In the genomic region with DNA sequence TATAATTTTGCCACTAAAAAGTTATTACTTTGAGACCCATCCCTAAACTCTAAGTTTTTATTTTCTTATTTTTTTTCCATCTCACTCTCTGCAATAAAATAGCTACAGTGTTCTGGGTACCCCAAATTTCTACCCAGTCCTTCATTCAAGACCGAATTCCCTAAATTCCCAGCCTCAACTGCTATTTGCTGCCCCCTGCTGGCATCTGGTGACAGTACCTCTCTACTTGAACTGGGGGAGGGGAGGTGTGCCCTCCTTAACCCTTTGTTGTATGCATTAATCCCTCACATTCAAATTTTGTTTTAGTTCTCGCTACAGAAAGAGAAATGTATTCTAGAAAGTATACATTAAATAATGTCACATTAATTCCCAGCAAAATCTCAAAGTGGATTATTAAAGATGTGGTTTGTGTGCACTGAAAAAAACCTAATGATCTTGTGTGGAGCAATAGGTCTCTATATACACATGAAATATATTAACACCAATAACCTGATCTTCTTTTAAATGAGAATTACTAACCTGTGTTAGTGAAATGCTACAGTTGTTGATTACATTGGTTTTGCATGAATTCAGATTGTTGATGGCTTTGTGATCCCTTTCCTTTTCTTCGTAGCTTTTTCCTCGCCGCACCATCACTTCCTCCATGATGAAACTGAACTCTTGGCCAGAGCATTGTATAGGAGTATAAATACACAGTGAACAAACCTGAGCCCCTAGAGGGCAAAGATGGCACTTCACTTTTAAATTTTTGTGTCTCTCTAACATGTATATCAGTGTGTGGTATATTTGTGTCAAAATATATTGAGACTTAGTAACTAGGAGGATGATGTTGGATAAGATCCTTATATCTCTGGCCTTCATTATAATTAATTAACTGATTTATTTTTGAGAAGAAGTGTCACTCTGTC, we compare ENCODE assay signal across 8 cellular contexts.
DNase-seq lines count a peak whose midpoint lies in the region; ATAC-seq and TF ChIP-seq lines count a peak whose summit lies in the region.

No MANE protein-coding gene starts in this region.

- H3K27ac Mint-ChIP-seq in Calu3 (ENCODE audit: unreplicated experiment), result peak overlapping the region; percentile 81
- H3K27ac Mint-ChIP-seq in osteocyte (ENCODE audit: unreplicated experiment), result no peak overlapping the region

- no peaks in the 10 kb centered on the region for H4K20me1 ChIP-seq in SU-DHL-6 (ENCODE audit: low read depth, low read length)

- H3F3A ChIP-seq in SU-DHL-6 (ENCODE audit: insufficient read depth), result no peaks in the 10 kb centered on the region

- H3K36me3 ChIP-seq in SU-DHL-6 (ENCODE audit: low read length), result no peaks in the 10 kb centered on the region

- peak; percentile 68 for DNase-seq in Calu3
- DNase-seq in HuH-7 (ENCODE audit: low spot score), result peak; percentile 44
- peak; percentile 80 for DNase-seq in fibroblast of peridontal ligament (ENCODE audit: extremely low read depth)
- DNase-seq in osteocyte (ENCODE audit: extremely low spot score, unreplicated experiment), result peak; percentile 84
- no peak for DNase-seq in NCI-H1694 (lab: John Stamatoyannopoulos, UW)

- H3K79me2 ChIP-seq in SU-DHL-6 (ENCODE audit: insufficient read depth, low read length), result no peaks in the 10 kb centered on the region

- intact Hi-C loops in Calu3 (cut with micrococcal nuclease; ENCODE audit: unreplicated experiment), result loop anchor here (1.0 to 5.0 kb wide), 2 partner anchors 138 to 1001 kb away; no protein-coding TSS in a partner anchor

- H3K27ac ChIP-seq in SU-DHL-6 (ENCODE audit: low read depth, low read length), result no peak overlapping the region

- H3K9me3 Mint-ChIP-seq in Calu3 (ENCODE audit: low read depth, unreplicated experiment) (peaks cover 2% of the 10 kb centered on the region), osteocyte (ENCODE audit: unreplicated experiment) (no peaks in the 10 kb centered on the region)

- H3K27me3 Mint-ChIP-seq in Calu3 (ENCODE audit: unreplicated experiment) (no peaks in the 10 kb centered on the region), osteocyte (ENCODE audit: unreplicated experiment) (no peaks in the 10 kb centered on the region)

- H3K36me3 Mint-ChIP-seq in Calu3 (ENCODE audit: insufficient read depth, unreplicated experiment), result peaks cover 14% of the 10 kb centered on the region
- H3K36me3 Mint-ChIP-seq in osteocyte (ENCODE audit: unreplicated experiment), result no peaks in the 10 kb centered on the region

- no peak overlapping the region for H2AFZ ChIP-seq in SU-DHL-6 (ENCODE audit: low read depth, low read length, severe bottlenecking)

- no TSS peak for BruUV-seq in Calu3 (replicated peaks; lab: Mats Ljungman, UMichigan)

- H3K4me1 Mint-ChIP-seq in Calu3 (ENCODE audit: low read depth, unreplicated experiment), result peaks cover 74% of the 10 kb centered on the region
- peaks cover 19% of the 10 kb centered on the region for H3K4me1 Mint-ChIP-seq in osteocyte (ENCODE audit: unreplicated experiment)

- no peaks in the 10 kb centered on the region for H3K27me3 ChIP-seq in SU-DHL-6 (ENCODE audit: low read length)

- H3K4me3 ChIP-seq in SU-DHL-6 (ENCODE audit: insufficient read depth, low read length, poor library complexity, severe bottlenecking), result no peak overlapping the region

- no peak overlapping the region for H3K4me3 Mint-ChIP-seq in Calu3 (ENCODE audit: low read depth, unreplicated experiment)
- no peak overlapping the region for H3K4me3 Mint-ChIP-seq in osteocyte (ENCODE audit: unreplicated experiment)

- H3K9ac ChIP-seq in SU-DHL-6 (ENCODE audit: low read length), result no peak overlapping the region

- peak; percentile 42 for ATAC-seq in GM18870 (IDR thresholded peaks at IDR 0.05; ENCODE audit: unreplicated experiment)
- no peak for ATAC-seq in GM18861 (IDR thresholded peaks at IDR 0.05; ENCODE audit: unreplicated experiment)

- peak; percentile 90 for TF ChIP-seq CTCF in Calu3 (IDR thresholded peaks at IDR 0.05; ENCODE audit: unreplicated experiment)
- peak; percentile 42 for TF ChIP-seq CTCF in SU-DHL-6 (IDR thresholded peaks at IDR 0.05; ENCODE audit: insufficient read depth, low read length, poor library complexity, severe bottlenecking)
- peak; percentile 82 for TF ChIP-seq CTCF in osteocyte (IDR thresholded peaks at IDR 0.05)

- H3K9me2 ChIP-seq in SU-DHL-6 (replicated peaks; ENCODE audit: insufficient read depth, low read length), result no peaks in the 10 kb centered on the region

- H3K9me3 ChIP-seq in SU-DHL-6 (ENCODE audit: insufficient read depth, low read length), result no peaks in the 10 kb centered on the region

- no peak overlapping the region for H3K4me2 ChIP-seq in SU-DHL-6 (ENCODE audit: low read depth, low read length, poor library complexity, severe bottlenecking)

- CTCF ChIA-PET in Calu3 (lab: Charles Lee), result no interaction called here
